In genomic region chr11:70769521-70769920, GRCh38 we compare ENCODE assay signal across 37 cellular contexts.
"Had no signal": no experiment of that assay in that cellular context is flagged by ENCODE, and none has a peak within 500 bp of the region (broad histone marks: within the 10 kb centered on the region; RNA-seq: fewer than 3 reads in every experiment).

No MANE protein-coding gene starts in this region.

- FAIRE-seq: RCC 7860 had no signal

- H3K27me3 ChIP-seq: adrenal gland had no signal

- H3K4me1 ChIP-seq: adrenal gland had no signal

- H3K4me2 ChIP-seq: PC-9 had no signal

- H3K4me3 Mint-ChIP-seq: activated B cell treated with CpG ODN at 0.5 μM for 24 hours; activated CD4-positive, alpha-beta memory T cell treated with anti-CD3 and anti-CD28 coated beads for 36 hours; activated naive CD4-positive, alpha-beta T cell treated with anti-CD3 and anti-CD28 coated beads for 36 hours; activated T-cell treated with anti-CD3 and anti-CD28 coated beads, Interleukin-2, amount 50 U/mL, for 4 hours; activated T-helper 1 cell treated with anti-CD3 and anti-CD28 coated beads, Interleukin-12 subunit alpha, Interleukin-12 subunit beta, Interleukin-2, Interleukin-4 antibody, amounts not matched to agents 30 ng/mL and 10 ng/mL and 1 ng/mL, durations not matched to agents 14 hours and 24 hours and 36 hours; brain had no signal

- H3K27ac ChIP-seq: adrenal gland, PC-9, RWPE1, VCaP had no signal

- H3K27me3 Mint-ChIP-seq: activated B cell treated with CpG ODN at 0.5 μM for 24 hours had no signal

- H3K9me3 Mint-ChIP-seq: activated CD4-positive, alpha-beta memory T cell treated with anti-CD3 and anti-CD28 coated beads for 36 hours; activated T-helper 1 cell treated with anti-CD3 and anti-CD28 coated beads, Interleukin-12 subunit alpha, Interleukin-12 subunit beta, Interleukin-2, Interleukin-4 antibody, amounts not matched to agents 30 ng/mL and 10 ng/mL and 1 ng/mL, durations not matched to agents 14 hours and 24 hours and 36 hours had no signal

- H3K4me1 Mint-ChIP-seq: activated B cell treated with CpG ODN at 0.5 μM for 24 hours, brain had no signal

- H3K36me3 ChIP-seq: adrenal gland had no signal

- H3K9me3 ChIP-seq: adrenal gland had no signal

- DNase-seq: activated B cell treated with CpG ODN at 0.5 μM for 24 hours; activated CD4-positive, alpha-beta memory T cell treated with anti-CD3 and anti-CD28 coated beads for 36 hours; activated CD4-positive, alpha-beta T cell treated with anti-CD3 and anti-CD28 coated beads for 4 hours; activated CD4-positive, alpha-beta T cell treated with anti-CD3 and anti-CD28 coated beads, Interleukin-2, amount 50 U/mL, for 1 hour; activated CD4-positive, CD25-positive, alpha-beta regulatory T cell treated with anti-CD3 and anti-CD28 coated beads, Interleukin-2, amount 50 U/mL, for 72 hours; activated CD8-positive, alpha-beta memory T cell treated with anti-CD3 and anti-CD28 coated beads, Interleukin-2, amount 50 U/mL, for 4 hours; activated gamma-delta T cell treated with Interleukin-2 at 50 U/mL for 16 hours; activated naive CD4-positive, alpha-beta T cell treated with anti-CD3 and anti-CD28 coated beads for 36 hours; activated T-cell treated with anti-CD3 and anti-CD28 coated beads for 4 hours; activated T-cell treated with anti-CD3 and anti-CD28 coated beads, Interleukin-2, amount 50 U/mL, for 4 hours; central memory CD4-positive, alpha-beta T cell; Karpas-422; KBM-7; NCI-H1048; NCI-H1105 treated with DMSO at 0.1 percent for 48 hours; NCI-H1436; NCI-H1694; NCI-H1930; NCI-H345; NCI-H526; NCI-H748 treated with DMSO at 0.1 percent for 48 hours; NK-92 treated with Interleukin-12 subunit alpha and Interleukin-12 subunit beta, amount 100 ng/mL, for 24 hours; SIG-M5; SW 1271; T-helper 1 cell; T-helper 2 cell; T-helper 9 cell had no signal

- H3K4me3 ChIP-seq: adrenal gland, PC-9 had no signal

- ATAC-seq: activated naive CD4-positive, alpha-beta T cell treated with anti-CD3 and anti-CD28 coated beads, Interleukin-2, amount 50 U/mL, for 72 hours; activated T-cell treated with anti-CD3 and anti-CD28 coated beads, Interleukin-2, amount 50 U/mL, for 4 hours; Right ventricle myocardium inferior; SK-N-SH treated with all-trans-retinoic acid at 6 μM for 48 hours had no signal

- H3K36me3 Mint-ChIP-seq: activated CD4-positive, alpha-beta memory T cell treated with anti-CD3 and anti-CD28 coated beads for 36 hours; activated naive CD4-positive, alpha-beta T cell treated with anti-CD3 and anti-CD28 coated beads, Interleukin-2, amount 50 U/mL, for 72 hours; brain had no signal

- H2AFZ ChIP-seq: PC-9 had no signal

- H3K27ac Mint-ChIP-seq: activated B cell treated with CpG ODN at 0.5 μM for 24 hours; activated CD4-positive, alpha-beta memory T cell treated with anti-CD3 and anti-CD28 coated beads for 36 hours; activated naive CD4-positive, alpha-beta T cell treated with anti-CD3 and anti-CD28 coated beads for 36 hours; activated naive CD4-positive, alpha-beta T cell treated with anti-CD3 and anti-CD28 coated beads, Interleukin-2, amount 50 U/mL, for 72 hours; activated T-helper 1 cell treated with anti-CD3 and anti-CD28 coated beads, Interleukin-12 subunit alpha, Interleukin-12 subunit beta, Interleukin-2, Interleukin-4 antibody, amounts not matched to agents 30 ng/mL and 10 ng/mL and 1 ng/mL, durations not matched to agents 14 hours and 24 hours and 36 hours had no signal
